9 cellular contexts compared by ENCODE assay signal in the genomic region with DNA sequence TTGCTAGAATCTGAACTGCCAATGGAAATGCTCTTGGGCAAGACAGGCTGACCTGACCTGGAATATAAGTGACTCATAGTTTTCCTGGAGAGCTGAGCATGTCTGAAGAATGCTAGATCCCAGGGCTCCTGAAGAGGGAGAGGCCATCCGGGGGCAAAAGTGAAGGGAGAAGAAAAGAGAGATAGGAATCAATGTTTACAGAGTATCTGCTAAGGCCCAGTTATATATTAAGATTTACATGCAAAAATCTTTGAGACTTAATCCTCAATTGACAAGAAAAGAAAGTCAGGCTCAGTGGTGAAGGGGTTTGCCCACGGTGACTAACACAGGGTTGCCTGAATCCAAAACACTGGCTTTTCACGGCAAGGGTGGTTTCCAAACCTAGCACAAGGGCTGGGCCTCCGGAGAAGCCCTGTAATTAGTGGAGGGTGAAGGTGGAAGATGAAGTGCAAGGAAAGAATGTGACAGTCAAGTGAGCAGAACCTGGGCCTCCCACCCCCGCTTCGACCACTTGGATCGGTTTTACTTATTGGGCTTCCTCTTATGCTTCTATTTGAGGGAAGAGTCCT.
DNase-seq lines count a peak whose midpoint lies in the region; FAIRE-seq and TF ChIP-seq lines count a peak whose summit lies in the region.
"Had no signal": no experiment of that assay in that cellular context is flagged by ENCODE, and none has a peak within 500 bp of the region (broad histone marks: within the 10 kb centered on the region; RNA-seq: fewer than 3 reads in every experiment).

No MANE protein-coding gene starts in this region.

- H3K4me1 ChIP-seq in cardiac muscle cell (ENCODE audit: low read depth) (no peaks in the 10 kb centered on the region), prostate gland (replicated peaks) (no peaks in the 10 kb centered on the region)

- no peak for TF ChIP-seq POLR2A in prostate gland (IDR thresholded peaks at IDR 0.05)

- WGBS in prostate gland = 79% methylated on average over 7 of the region's 7 CpGs

- TF ChIP-seq CTCF in cardiac muscle cell (IDR thresholded peaks at IDR 0.05; ENCODE audit: low read depth, low read length) = no peak
- no peak for TF ChIP-seq CTCF in prostate gland (IDR thresholded peaks at IDR 0.05)

- H3K36me3 ChIP-seq in cardiac muscle cell = no peaks in the 10 kb centered on the region
- H3K36me3 ChIP-seq in prostate gland = no peaks in the 10 kb centered on the region

- H3K27me3 ChIP-seq in cardiac muscle cell = peaks cover 7% of the 10 kb centered on the region
- H3K27me3 ChIP-seq in prostate gland (replicated peaks; ENCODE audit: insufficient read depth) = no peaks in the 10 kb centered on the region

- intact Hi-C loops in cardiac septum (cut with DNase I) = loop anchor here (2.0 to 5.0 kb wide), 2 partner anchors 98 to 754 kb away; partner anchors contain the start of gene MB21D2
- intact Hi-C loops in prostate gland (cut with DNase I) = loop anchor here (5.0 to 10.0 kb wide), 3 partner anchors 98 to 753 kb away; partner anchors contain the start of gene MB21D2

- FAIRE-seq in RCC 7860 (lab: Jason Lieb, UNC) = peak; percentile 89

- DNase-seq in cardiac muscle cell (ENCODE audit: low read depth in 1 of 2, low spot score in 1 of 2) (peak; percentile 2 to 79), cardiac septum (ENCODE audit: low spot score) (no peak), RCC 7860 (ENCODE audit: low spot score) (peak; percentile 93), smooth muscle cell of the brain vasculature (ENCODE audit: low read depth, low spot score) (peak; percentile 28), SHP77 treated with DMSO at 0.1 percent for 48 hours (lab: John Stamatoyannopoulos, UW) (no peak), prostate gland (ENCODE audit: low spot score) (no peak), NCI-H526 (lab: John Stamatoyannopoulos, UW) (no peak)
- DNase-seq in central memory CD4-positive, alpha-beta T cell = peak; percentile 9
- DNase-seq: DND-41 had no signal

- H3K27ac ChIP-seq in cardiac muscle cell (no peak overlapping the region), prostate gland (no peak overlapping the region)

- H3K9me3 ChIP-seq in cardiac muscle cell (ENCODE audit: low read depth) (no peaks in the 10 kb centered on the region), prostate gland (no peaks in the 10 kb centered on the region)

- no peak overlapping the region for H3K4me3 ChIP-seq in cardiac muscle cell
- H3K4me3 ChIP-seq in prostate gland = no peak overlapping the region

Comparison
In these comparisons a context has a peak if more than half of its experiments do, and no peak if none do; other contexts are left out.
1. DNase-seq: peak in cardiac muscle cell (2 of 2), RCC 7860 (single experiment), central memory CD4-positive, alpha-beta T cell (single experiment) and smooth muscle cell of the brain vasculature (single experiment); none in cardiac septum (single experiment), SHP77 treated with DMSO at 0.1 percent for 48 hours (single experiment), prostate gland (single experiment) and NCI-H526 (0 of 2).